Comparison of ENCODE assay signal across 9 cellular contexts in genomic region chr10:72315054-72315453, GRCh38. TPM values are rescaled to one million over a fixed set of nuclear protein-coding genes. Genes with fewer than 3 reads are reported as not detected.
A peak's percentile ranks its signal among the peaks of the same experiment; 100 is the strongest.
DNase-seq lines count a peak whose midpoint lies in the region; ATAC-seq and TF ChIP-seq lines count a peak whose summit lies in the region.
"Had no signal": no experiment of that assay in that cellular context is flagged by ENCODE, and none has a peak within 500 bp of the region (broad histone marks: within the 10 kb centered on the region; RNA-seq: fewer than 3 reads in every experiment).

No MANE protein-coding gene starts in this region.

- H3K27me3 ChIP-seq in DND-41 (ENCODE audit: insufficient read depth, low read length, poor library complexity) = no peaks in the 10 kb centered on the region
- no peaks in the 10 kb centered on the region for H3K27me3 ChIP-seq in hepatocyte

- H4K20me1 ChIP-seq in DND-41 (ENCODE audit: insufficient read depth, low read length) = no peaks in the 10 kb centered on the region
- H4K20me1 ChIP-seq in hepatocyte (ENCODE audit: insufficient read depth, poor library complexity, severe bottlenecking) = no peaks in the 10 kb centered on the region

- no peak overlapping the region for H3K4me3 ChIP-seq in DND-41 (ENCODE audit: low read depth in 1 of 2, low read length in 2 of 2)
- no peak overlapping the region for H3K4me3 ChIP-seq in hepatocyte
- no peak overlapping the region for H3K4me3 ChIP-seq in skin epidermis

- H2AFZ ChIP-seq in DND-41 (ENCODE audit: low read depth, low read length) (no peak overlapping the region), hepatocyte (peak overlapping the region; percentile 29)

- 71% methylated on average over 7 of the region's 7 CpGs for WGBS in hepatocyte (ENCODE audit: low lambda C conversion rate, missing lambda C conversion rate)

- H3K36me3 ChIP-seq in DND-41 (ENCODE audit: insufficient read depth, low read length) = no peaks in the 10 kb centered on the region
- H3K36me3 ChIP-seq in hepatocyte (replicated peaks; ENCODE audit: insufficient read depth, low read depth) = no peaks in the 10 kb centered on the region

- no peak for DNase-seq in DND-41
- peak; percentile 31 for DNase-seq in RPMI8226
- peak; percentile 3 for DNase-seq in hepatocyte (ENCODE audit: low spot score)
- no peak for DNase-seq in effector CD8-positive, alpha-beta T cell (lab: John Stamatoyannopoulos, UW)
- DNase-seq: cortex of kidney had no signal

- H3K9me3 ChIP-seq in DND-41 (ENCODE audit: insufficient read depth, low read length, severe bottlenecking) (no peaks in the 10 kb centered on the region), hepatocyte (ENCODE audit: low read depth) (no peaks in the 10 kb centered on the region)

- H3K27ac ChIP-seq in DND-41 (ENCODE audit: low read length) = peak overlapping the region; percentile 95
- peak overlapping the region; percentile 68 for H3K27ac ChIP-seq in hepatocyte
- H3K27ac ChIP-seq in skin epidermis = peak overlapping the region in 17 of 21 experiments; percentile 19 to 73 (median 56)

- no peak for TF ChIP-seq CTCF in DND-41 (IDR thresholded peaks at IDR 0.05; ENCODE audit: borderline replicate concordance, extremely low read depth, low read length, poor library complexity, severe bottlenecking)
- TF ChIP-seq CTCF in hepatocyte (IDR thresholded peaks at IDR 0.05; ENCODE audit: poor library complexity) = no peak

- H3K4me2 ChIP-seq in DND-41 (ENCODE audit: insufficient read depth, low read length) (no peak overlapping the region), hepatocyte (no peak overlapping the region)

- no peaks in the 10 kb centered on the region for H3K9me2 ChIP-seq in hepatocyte (replicated peaks; ENCODE audit: insufficient read depth)

- H3K4me1 ChIP-seq in DND-41 (ENCODE audit: insufficient read depth, low read length) (peaks cover 55% of the 10 kb centered on the region), hepatocyte (ENCODE audit: insufficient read depth) (peaks cover 37% of the 10 kb centered on the region)

- no peak for ATAC-seq in DND-41 (ENCODE audit: insufficient read depth, low read depth)
- ATAC-seq in GM18519 (IDR thresholded peaks at IDR 0.05; ENCODE audit: low FRiP score, unreplicated experiment) = no peak
- no peak for ATAC-seq in GM18909 (IDR thresholded peaks at IDR 0.05; ENCODE audit: poor library complexity, unreplicated experiment)
- no peak for ATAC-seq in HG02981 (IDR thresholded peaks at IDR 0.05; ENCODE audit: unreplicated experiment)

- no peak overlapping the region for H3K9ac ChIP-seq in DND-41 (ENCODE audit: low read depth, low read length)

- H3K79me2 ChIP-seq in DND-41 (ENCODE audit: insufficient read depth, low read length) = peaks cover 9% of the 10 kb centered on the region
- H3K79me2 ChIP-seq in hepatocyte = no peaks in the 10 kb centered on the region

RNA-seq across cellular contexts. Expression of gene DNAJB12, which starts 39.7 kb away (rescaled TPM):
- total RNA-seq in hepatocyte = 31.0 and 33.5 TPM in 2 replicates
- 40.3 and 41.5 TPM in 2 replicates for polyA plus RNA-seq in hepatocyte

RNA-seq across cellular contexts. Expression of gene DDIT4, which starts 41.3 kb away (rescaled TPM):
- 162 and 165 TPM in 2 replicates for total RNA-seq in hepatocyte
- 189 and 235 TPM in 2 replicates for polyA plus RNA-seq in hepatocyte

Comparison
In these comparisons a context has a peak if more than half of its experiments do, and no peak if none do; other contexts are left out.
1. DNase-seq: peak in RPMI8226 (single experiment) and hepatocyte (single experiment); none in DND-41 (single experiment) and effector CD8-positive, alpha-beta T cell (single experiment).
2. Peak in every context shown above with its lines, with median percentiles within 50 percentile points of each other: H3K27ac ChIP-seq.